8 cellular contexts compared by ENCODE assay signal in the genomic region with DNA sequence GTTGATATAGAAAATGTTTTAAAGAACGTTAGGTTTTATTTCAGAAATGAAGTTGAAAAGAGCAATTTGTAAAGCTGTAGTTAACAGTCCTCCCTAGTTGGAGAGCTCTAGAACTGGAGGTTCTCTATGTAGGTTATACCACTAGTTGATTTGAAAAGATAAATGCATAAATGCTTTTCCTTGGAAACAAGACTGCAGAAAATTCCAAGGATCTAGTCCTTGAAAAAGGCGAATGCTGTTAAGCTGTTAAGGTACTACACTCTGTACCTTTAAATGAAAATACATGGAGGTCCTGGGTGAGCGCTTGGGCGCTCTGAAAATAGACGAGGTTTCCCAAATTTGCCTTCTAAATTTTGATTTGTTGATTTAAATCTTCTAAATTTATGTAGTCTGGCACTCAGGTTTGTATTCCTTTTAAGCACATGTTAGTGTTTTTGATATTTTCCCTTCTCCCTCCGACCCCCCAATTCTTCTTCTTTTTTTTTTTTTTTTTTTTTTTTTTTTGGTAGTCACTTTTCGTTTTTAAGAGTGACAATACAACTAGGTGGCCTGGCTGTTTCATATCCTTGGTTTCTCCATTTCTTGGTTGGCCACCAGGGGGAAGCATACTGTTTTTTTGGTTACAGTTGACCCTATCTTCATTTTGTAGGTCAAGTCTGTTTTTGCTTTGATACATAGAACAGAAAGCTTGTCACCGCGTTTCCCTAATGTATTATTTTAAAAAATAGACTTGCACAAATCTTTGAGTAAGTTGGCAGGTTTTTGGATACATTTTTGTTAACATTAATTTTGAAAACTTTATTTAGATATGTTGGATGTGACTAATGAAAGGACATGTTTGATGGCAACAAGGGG. TPM values are rescaled to one million over a fixed set of nuclear protein-coding genes. Genes with fewer than 3 reads are reported as not detected.
A peak's percentile ranks its signal among the peaks of the same experiment; 100 is the strongest.
DNase-seq lines count a peak whose midpoint lies in the region; ATAC-seq, FAIRE-seq and TF ChIP-seq lines count a peak whose summit lies in the region.

No MANE protein-coding gene starts in this region.

- DNase-seq in DMS153 (lab: John Stamatoyannopoulos, UW) (peak; percentile 41), NCI-H2081 treated with DMSO at 0.1 percent for 48 hours (lab: John Stamatoyannopoulos, UW) (peak; percentile 37), UCSD-AML1 (lab: John Stamatoyannopoulos, UW; ENCODE audit: unreplicated experiment) (peak; percentile 10), bronchial epithelial cell (ENCODE audit: low read depth) (peak; percentile 67), islet precursor cell (peak; percentile 75)
- peak; percentile 77 for DNase-seq in stimulated activated CD4-positive, alpha-beta T cell treated with anti-CD3 and anti-CD28 coated beads, Interleukin-15, amount 100 ng/mL, for 24 hours

- no peaks in the 10 kb centered on the region for H3K27me3 ChIP-seq in bronchial epithelial cell (ENCODE audit: control insufficient read depth, insufficient read depth, low read length)

- CTCF ChIA-PET in HEK293 (lab: Yijun Ruan, JAX) = interaction anchor here (0.6 to 3.4 kb wide), 36 partner anchors 10 to 794 kb away, joined by 3 to 35 read pairs (median 4); no protein-coding TSS in a partner anchor

- H3K4me3 ChIP-seq in HEK293 (ENCODE audit: low read depth, low read length) (peak overlapping the region; percentile 59), bronchial epithelial cell (ENCODE audit: low read depth, low read length) (peak overlapping the region; percentile 64)

- TF ChIP-seq CTCF in HEK293 (tag by site-specific recombination; IDR thresholded peaks at IDR 0.05) (peak; percentile 29; the same call in 1 of the 2 replicates), bronchial epithelial cell (IDR thresholded peaks at IDR 0.05; ENCODE audit: insufficient read depth, low read length, severe bottlenecking) (peak; percentile 52)

- POLR2A ChIA-PET in HEK293 (lab: Yijun Ruan, JAX) = interaction anchor here (0.6 to 1.6 kb wide), 7 partner anchors 9 to 147 kb away, joined by 3 to 12 read pairs (median 4); partner anchors contain the start of genes KCNJ11, NUCB2 and PIK3C2A

- H3K36me3 ChIP-seq in HEK293 (ENCODE audit: control insufficient read depth in 2 of 2, insufficient read depth in 1 of 2, low read length in 2 of 2) (peaks cover 0 to 16% of the 10 kb centered on the region in 2 experiments; a peak in 2 of 3 replicates), bronchial epithelial cell (ENCODE audit: control insufficient read depth, insufficient read depth, low read length) (no peaks in the 10 kb centered on the region)

- no peak overlapping the region for H3K27ac ChIP-seq in HEK293 (ENCODE audit: extremely low read depth, low read depth, low read length)

- ATAC-seq in HG03175 (IDR thresholded peaks at IDR 0.05; ENCODE audit: unreplicated experiment) = no peak

- H3K9me3 ChIP-seq in HEK293 (ENCODE audit: control insufficient read depth, insufficient read depth, low read depth, low read length) = no peaks in the 10 kb centered on the region

- no peaks in the 10 kb centered on the region for H3K4me1 ChIP-seq in HEK293 (ENCODE audit: control insufficient read depth, insufficient read depth, low read length)

- no peak for FAIRE-seq in bronchial epithelial cell (lab: Jason Lieb, UNC)

TF ChIP-seq in HEK293, 187 proteins besides CTCF, POLR2A, EP300 and RAD21:
- TF ChIP-seq ZNF518A (tag by site-specific recombination; conservative IDR thresholded peaks at IDR 0.05; ENCODE audit: low read depth) = no peak
- TF ChIP-seq, protein P1, sequence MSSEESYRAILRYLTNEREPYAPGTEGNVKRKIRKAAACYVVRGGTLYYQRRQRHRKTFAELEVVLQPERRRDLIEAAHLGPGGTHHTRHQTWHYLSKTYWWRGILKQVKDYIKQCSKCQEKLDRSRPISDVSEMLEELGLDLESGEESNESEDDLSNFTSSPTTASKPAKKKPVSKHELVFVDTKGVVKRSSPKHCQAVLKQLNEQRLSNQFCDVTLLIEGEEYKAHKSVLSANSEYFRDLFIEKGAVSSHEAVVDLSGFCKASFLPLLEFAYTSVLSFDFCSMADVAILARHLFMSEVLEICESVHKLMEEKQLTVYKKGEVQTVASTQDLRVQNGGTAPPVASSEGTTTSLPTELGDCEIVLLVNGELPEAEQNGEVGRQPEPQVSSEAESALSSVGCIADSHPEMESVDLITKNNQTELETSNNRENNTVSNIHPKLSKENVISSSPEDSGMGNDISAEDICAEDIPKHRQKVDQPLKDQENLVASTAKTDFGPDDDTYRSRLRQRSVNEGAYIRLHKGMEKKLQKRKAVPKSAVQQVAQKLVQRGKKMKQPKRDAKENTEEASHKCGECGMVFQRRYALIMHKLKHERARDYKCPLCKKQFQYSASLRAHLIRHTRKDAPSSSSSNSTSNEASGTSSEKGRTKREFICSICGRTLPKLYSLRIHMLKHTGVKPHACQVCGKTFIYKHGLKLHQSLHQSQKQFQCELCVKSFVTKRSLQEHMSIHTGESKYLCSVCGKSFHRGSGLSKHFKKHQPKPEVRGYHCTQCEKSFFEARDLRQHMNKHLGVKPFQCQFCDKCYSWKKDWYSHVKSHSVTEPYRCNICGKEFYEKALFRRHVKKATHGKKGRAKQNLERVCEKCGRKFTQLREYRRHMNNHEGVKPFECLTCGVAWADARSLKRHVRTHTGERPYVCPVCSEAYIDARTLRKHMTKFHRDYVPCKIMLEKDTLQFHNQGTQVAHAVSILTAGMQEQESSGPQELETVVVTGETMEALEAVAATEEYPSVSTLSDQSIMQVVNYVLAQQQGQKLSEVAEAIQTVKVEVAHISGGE (tag by site-specific recombination; conservative IDR thresholded peaks at IDR 0.05; ENCODE audit: low read depth) = no peak
- no peak for TF ChIP-seq ZSCAN30 (tag by site-specific recombination; IDR thresholded peaks at IDR 0.05)
- TF ChIP-seq PBX3 (CRISPR knock-in tag; IDR thresholded peaks at IDR 0.05) = no peak
- no peak for TF ChIP-seq ZNF785 (tag by site-specific recombination; IDR thresholded peaks at IDR 0.05)
- TF ChIP-seq ZNF2 (tag by site-specific recombination; IDR thresholded peaks at IDR 0.05) = peak; percentile 77; the same call in 1 of the 2 replicates
- TF ChIP-seq ZNF629 (tag by site-specific recombination; IDR thresholded peaks at IDR 0.05) = 0 out of 2 replicates have a peak, but pooled peaks have one; percentile 9
- TF ChIP-seq ZNF654 (tag by site-specific recombination; IDR thresholded peaks at IDR 0.05; ENCODE audit: low read depth) = peak; percentile 30
- no peak for TF ChIP-seq ZNF16 (tag by site-specific recombination; IDR thresholded peaks at IDR 0.05; ENCODE audit: low read depth)

RNA-seq across cellular contexts. Expression of gene NCR3LG1, which starts 2.7 kb away (rescaled TPM):
- total RNA-seq in bronchial epithelial cell = 1.3 and 2.6 TPM in 2 replicates

RNA-seq across cellular contexts. Expression of gene KCNJ11, which starts 34.2 kb away (rescaled TPM):
- 0.77 and 0.79 TPM in 2 replicates for total RNA-seq in bronchial epithelial cell

Comparison
In these comparisons a context has a peak if more than half of its experiments do, and no peak if none do; other contexts are left out.
1. DNase-seq: peak in every context shown above with its lines; median percentile 77 in stimulated activated CD4-positive, alpha-beta T cell treated with anti-CD3 and anti-CD28 coated beads, Interleukin-15, amount 100 ng/mL, for 24 hours; 75 in islet precursor cell; 67 in bronchial epithelial cell; 41 in DMS153; 37 in NCI-H2081 treated with DMSO at 0.1 percent for 48 hours; 10 in UCSD-AML1.